ENCODE assay signal across 8 cellular contexts in the genomic region with DNA sequence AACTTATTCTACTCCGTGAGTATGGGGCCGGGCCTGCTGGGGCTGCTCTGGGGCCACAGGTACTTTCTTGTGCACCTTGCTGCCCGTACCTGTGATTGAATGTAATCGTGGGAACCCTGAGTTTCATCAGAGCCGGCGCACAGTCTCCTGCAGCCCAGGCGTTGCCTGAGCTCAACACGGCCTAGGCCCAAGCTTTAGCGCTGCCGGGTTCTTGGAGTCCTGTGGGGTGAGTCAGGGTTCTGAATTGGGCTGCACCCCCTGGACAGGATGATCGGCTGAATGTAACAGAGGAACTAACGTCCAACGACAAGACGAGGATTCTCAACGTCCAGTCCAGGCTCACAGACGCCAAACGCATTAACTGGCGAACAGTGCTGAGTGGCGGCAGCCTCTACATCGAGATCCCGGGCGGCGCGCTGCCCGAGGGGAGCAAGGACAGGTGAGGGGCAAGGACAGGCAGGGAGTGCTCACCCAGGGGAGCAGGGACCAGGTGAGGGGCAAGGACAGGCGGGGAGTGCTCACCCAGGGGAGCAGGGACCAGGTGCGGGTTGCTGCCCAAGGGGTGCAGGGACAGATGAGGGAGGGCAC. TPM values are rescaled to one million over a fixed set of nuclear protein-coding genes. Genes with fewer than 3 reads are reported as not detected.
DNase-seq lines count a peak whose midpoint lies in the region; ATAC-seq, FAIRE-seq and TF ChIP-seq lines count a peak whose summit lies in the region.

No MANE protein-coding gene starts in this region.

- DNase-seq in BJ (ENCODE audit: low read depth) (no peak), amniotic epithelial cell (ENCODE audit: low read depth) (peak; percentile 54), keratinocyte (ENCODE audit: low read depth, low spot score) (no peak), suprapubic skin (ENCODE audit: low spot score in 2 of 2) (peak in 1 of 2 donors; percentile 70), D341Med (ENCODE audit: low spot score) (no peak), NCI-H446 treated with DMSO at 0.1 percent for 48 hours (lab: John Stamatoyannopoulos, UW) (no peak)
- DNase-seq in Jurkat, Clone E6-1 (ENCODE audit: low read depth, low spot score), result no peak

- FAIRE-seq in keratinocyte (lab: Jason Lieb, UNC), result peak; percentile 56

- peak overlapping the region; percentile 99 for H3K4me3 ChIP-seq in BJ (ENCODE audit: low read depth, low read length)
- H3K4me3 ChIP-seq in Jurkat, Clone E6-1 (ENCODE audit: low read length), result peak overlapping the region; percentile 91
- H3K4me3 ChIP-seq in keratinocyte (ENCODE audit: control insufficient read depth in 2 of 3, extremely low read depth in 1 of 3, insufficient read depth in 2 of 3, low read depth in 1 of 3, low read length in 3 of 3), result peak overlapping the region; percentile 65 to 99 (median 76)
- peak overlapping the region; percentile 99 for H3K4me3 ChIP-seq in suprapubic skin

- H3K36me3 ChIP-seq in BJ (ENCODE audit: control insufficient read depth, insufficient read depth, low read length) (peaks cover 22% of the 10 kb centered on the region), keratinocyte (ENCODE audit: control insufficient read depth in 2 of 2, extremely low read depth in 1 of 2, insufficient read depth in 2 of 2, low read length in 2 of 2) (peaks cover 12 to 16% of the 10 kb centered on the region in 2 experiments), suprapubic skin (peaks cover 22% of the 10 kb centered on the region)

- dilution Hi-C loops in keratinocyte (cut with MboI; ENCODE audit: extremely low pct_ligation_motif_present, low sequenced_read_pairs), result no loop called here

- POLR2A ChIA-PET in BJ (lab: Charles Lee), result interaction anchor here (0.5 to 0.6 kb wide), 2 partner anchors 204 to 413 kb away, joined by 3 to 6 read pairs; a partner anchor contains a TSS

- peak overlapping the region; percentile 92 for H3K4me2 ChIP-seq in keratinocyte (ENCODE audit: control insufficient read depth, extremely low read depth, insufficient read depth, low read depth, low read length)

- no peak for TF ChIP-seq CTCF in BJ (IDR thresholded peaks at IDR 0.05; ENCODE audit: insufficient read depth, low read depth, low read length)
- no peak for TF ChIP-seq CTCF in keratinocyte (optimal IDR thresholded peaks at IDR 0.05 in 1 of 3, IDR thresholded peaks at IDR 0.05 in 1 of 3, conservative IDR thresholded peaks at IDR 0.05 in 1 of 3; ENCODE audit: extremely low read depth in 1 of 3, insufficient read depth in 2 of 3, low read length in 3 of 3)
- no peak for TF ChIP-seq CTCF in suprapubic skin (IDR thresholded peaks at IDR 0.05)

- H3K27ac ChIP-seq in keratinocyte (ENCODE audit: control insufficient read depth, insufficient read depth, low read length) (peak overlapping the region; percentile 75), suprapubic skin (peak overlapping the region; percentile 100)

- no peaks in the 10 kb centered on the region for H3K27me3 ChIP-seq in BJ (ENCODE audit: control insufficient read depth, insufficient read depth, low read length)
- no peaks in the 10 kb centered on the region for H3K27me3 ChIP-seq in keratinocyte (ENCODE audit: control insufficient read depth, extremely low read depth, insufficient read depth, low read length)
- H3K27me3 ChIP-seq in suprapubic skin, result no peaks in the 10 kb centered on the region

- peaks cover 33% of the 10 kb centered on the region for H4K20me1 ChIP-seq in keratinocyte (ENCODE audit: control insufficient read depth, extremely low read depth, insufficient read depth, low read length)

- no peak for TF ChIP-seq EP300 in suprapubic skin (IDR thresholded peaks at IDR 0.05)

- CTCF ChIA-PET in BJ (lab: Yijun Ruan, JAX), result interaction anchor here (0.8 to 5.9 kb wide), 4 partner anchors 16 to 278 kb away, joined by 3 to 34 read pairs (median 5); no protein-coding TSS in a partner anchor

- no peak for ATAC-seq in HG03039 (IDR thresholded peaks at IDR 0.05; ENCODE audit: unreplicated experiment)

- H3K9ac ChIP-seq in keratinocyte (ENCODE audit: control insufficient read depth, extremely low read depth, insufficient read depth, low read length), result peak overlapping the region; percentile 93

- WGBS in suprapubic skin, result 37% methylated on average over 19 of the region's 27 CpGs

- TF ChIP-seq POLR2A in suprapubic skin (IDR thresholded peaks at IDR 0.05), result no peak

- H2AFZ ChIP-seq in keratinocyte (ENCODE audit: control insufficient read depth, low read length), result no peak overlapping the region

- H3K79me2 ChIP-seq in keratinocyte (ENCODE audit: control insufficient read depth, insufficient read depth, low read length), result peaks cover 44% of the 10 kb centered on the region

- H3K9me3 ChIP-seq in keratinocyte (ENCODE audit: control insufficient read depth, low read depth, low read length), result no peaks in the 10 kb centered on the region
- no peaks in the 10 kb centered on the region for H3K9me3 ChIP-seq in suprapubic skin

- H3K4me1 ChIP-seq in keratinocyte (ENCODE audit: control insufficient read depth, extremely low read depth, insufficient read depth, low read length) (peaks cover 18% of the 10 kb centered on the region), suprapubic skin (peaks cover 76% of the 10 kb centered on the region)

- H3K9me1 ChIP-seq in keratinocyte (ENCODE audit: control insufficient read depth, extremely low read depth, insufficient read depth, low read length), result no peaks in the 10 kb centered on the region

RNA-seq across cellular contexts. Expression of a gene that starts 10.4 kb away (rescaled TPM):
- polyA plus RNA-seq in BJ (2011; rRNA removed) (not detected in 2 replicates), keratinocyte (not detected in 3 replicates)
- 0.10 TPM in 1 of 2 replicates, not detected in the other for polyA minus RNA-seq in BJ (2011; rRNA and poly(A)+ RNA removed)
- not detected for polyA plus RNA-seq in Jurkat, Clone E6-1 (2012; ENCODE audit: insufficient read depth, insufficient read length)
- polyA plus RNA-seq in keratinocyte (2011; ENCODE audit: low read depth), result not detected
- not detected in 2 replicates for polyA plus RNA-seq in keratinocyte (2011; cell fraction: cytosol; rRNA removed)
- polyA plus RNA-seq in keratinocyte (2011; cell fraction: nucleus; rRNA removed), result not detected in 2 replicates
- polyA plus RNA-seq in keratinocyte (2012; ENCODE audit: low replicate concordance), result 0.03 and 0.37 TPM in 2 replicates
- not detected in 3 replicates for polyA minus RNA-seq in keratinocyte
- not detected for polyA minus RNA-seq in keratinocyte (2011; cell fraction: cytosol; rRNA and poly(A)+ RNA removed)
- not detected in 2 replicates for polyA minus RNA-seq in keratinocyte (2011; cell fraction: nucleus; rRNA and poly(A)+ RNA removed)
- total RNA-seq in suprapubic skin, result 1 to 10 TPM in 1 of 4 donors, under 1 TPM in 1, not detected in 2; 0.55 to 1.4 TPM

RNA-seq across cellular contexts. Expression of a gene that starts 15.4 kb away (rescaled TPM):
- not detected in 2 replicates for polyA plus RNA-seq in BJ (2011; rRNA removed)
- polyA minus RNA-seq in BJ (2011; rRNA and poly(A)+ RNA removed), result not detected in 2 replicates
- not detected for polyA plus RNA-seq in Jurkat, Clone E6-1 (2012; ENCODE audit: insufficient read depth, insufficient read length)
- polyA plus RNA-seq in keratinocyte, result not detected in 3 replicates
- polyA plus RNA-seq in keratinocyte (2011; ENCODE audit: low read depth), result not detected
- polyA plus RNA-seq in keratinocyte (2011; cell fraction: cytosol; rRNA removed), result 0.27 TPM in 1 of 2 replicates, not detected in the other
- polyA plus RNA-seq in keratinocyte (2011; cell fraction: nucleus; rRNA removed), result not detected in 2 replicates
- 0.49 and 0.66 TPM in 2 replicates for polyA plus RNA-seq in keratinocyte (2012; ENCODE audit: low replicate concordance)
- not detected in 3 replicates for polyA minus RNA-seq in keratinocyte
- not detected for polyA minus RNA-seq in keratinocyte (2011; cell fraction: cytosol; rRNA and poly(A)+ RNA removed)
- not detected in 2 replicates for polyA minus RNA-seq in keratinocyte (2011; cell fraction: nucleus; rRNA and poly(A)+ RNA removed)
- total RNA-seq in suprapubic skin, result not detected

RNA-seq across cellular contexts. Expression of a gene that starts 22.5 kb away (rescaled TPM):
- polyA plus RNA-seq in BJ (2011; rRNA removed) (0.59 and 0.66 TPM in 2 replicates), keratinocyte (0.02 to 0.15 TPM (median 0.07 TPM) in 3 replicates)
- 0.31 TPM in 1 of 2 replicates, not detected in the other for polyA minus RNA-seq in BJ (2011; rRNA and poly(A)+ RNA removed)
- 17.0 TPM for polyA plus RNA-seq in Jurkat, Clone E6-1 (2012; ENCODE audit: insufficient read depth, insufficient read length)
- polyA plus RNA-seq in keratinocyte (2011; ENCODE audit: low read depth), result 0.19 TPM
- not detected in 2 replicates for polyA plus RNA-seq in keratinocyte (2011; cell fraction: cytosol; rRNA removed)
- polyA plus RNA-seq in keratinocyte (2011; cell fraction: nucleus; rRNA removed), result 0.41 and 0.85 TPM in 2 replicates
- polyA plus RNA-seq in keratinocyte (2012; ENCODE audit: low replicate concordance), result 0.08 and 0.56 TPM in 2 replicates
- not detected in 3 replicates for polyA minus RNA-seq in keratinocyte
- polyA minus RNA-seq in keratinocyte (2011; cell fraction: cytosol; rRNA and poly(A)+ RNA removed), result not detected
- 0.21 and 0.54 TPM in 2 replicates for polyA minus RNA-seq in keratinocyte (2011; cell fraction: nucleus; rRNA and poly(A)+ RNA removed)
- 1 to 10 TPM; 1.7 to 4.3 (median 3.0) TPM for total RNA-seq in suprapubic skin

RNA-seq across cellular contexts. Expression of a gene that starts 35.0 kb away (rescaled TPM):
- polyA plus RNA-seq in BJ (2011; rRNA removed) (8.9 and 12.2 TPM in 2 replicates), keratinocyte (4.7 to 24.1 TPM (median 4.7 TPM) in 3 replicates)
- polyA minus RNA-seq in BJ (2011; rRNA and poly(A)+ RNA removed), result 11.3 and 20.2 TPM in 2 replicates
- 178 TPM for polyA plus RNA-seq in Jurkat, Clone E6-1 (2012; ENCODE audit: insufficient read depth, insufficient read length)
- polyA plus RNA-seq in keratinocyte (2011; ENCODE audit: low read depth), result 41.0 TPM
- 6.9 and 16.1 TPM in 2 replicates for polyA plus RNA-seq in keratinocyte (2011; cell fraction: cytosol; rRNA removed)
- 17.1 and 21.8 TPM in 2 replicates for polyA plus RNA-seq in keratinocyte (2011; cell fraction: nucleus; rRNA removed)
- 40.1 and 59.6 TPM in 2 replicates for polyA plus RNA-seq in keratinocyte (2012; ENCODE audit: low replicate concordance)
- 6.7 to 25.7 TPM (median 7.2 TPM) in 3 replicates for polyA minus RNA-seq in keratinocyte
- 37.4 TPM for polyA minus RNA-seq in keratinocyte (2011; cell fraction: cytosol; rRNA and poly(A)+ RNA removed)
- 31.1 and 35.7 TPM in 2 replicates for polyA minus RNA-seq in keratinocyte (2011; cell fraction: nucleus; rRNA and poly(A)+ RNA removed)
- total RNA-seq in suprapubic skin, result 100 to 1,000 TPM in 1 of 4 donors, 10 to 100 TPM in 3; 48.0 to 103 (median 64.8) TPM

RNA-seq across cellular contexts. Expression of a gene that starts 35.5 kb away (rescaled TPM):
- polyA plus RNA-seq in BJ (2011; rRNA removed) (46.2 and 65.8 TPM in 2 replicates), keratinocyte (36.8 to 53.1 TPM (median 46.8 TPM) in 3 replicates)
- 12.4 and 30.0 TPM in 2 replicates for polyA minus RNA-seq in BJ (2011; rRNA and poly(A)+ RNA removed)
- 91.2 TPM for polyA plus RNA-seq in Jurkat, Clone E6-1 (2012; ENCODE audit: insufficient read depth, insufficient read length)
- polyA plus RNA-seq in keratinocyte (2011; ENCODE audit: low read depth), result 25.8 TPM
- 23.6 and 46.0 TPM in 2 replicates for polyA plus RNA-seq in keratinocyte (2011; cell fraction: cytosol; rRNA removed)
- polyA plus RNA-seq in keratinocyte (2011; cell fraction: nucleus; rRNA removed), result 64.9 and 73.8 TPM in 2 replicates
- polyA plus RNA-seq in keratinocyte (2012; ENCODE audit: low replicate concordance), result 34.3 and 44.2 TPM in 2 replicates
- polyA minus RNA-seq in keratinocyte, result 16.2 to 34.2 TPM (median 19.7 TPM) in 3 replicates
- polyA minus RNA-seq in keratinocyte (2011; cell fraction: cytosol; rRNA and poly(A)+ RNA removed), result 25.3 TPM
- 15.6 and 19.9 TPM in 2 replicates for polyA minus RNA-seq in keratinocyte (2011; cell fraction: nucleus; rRNA and poly(A)+ RNA removed)
- total RNA-seq in suprapubic skin, result 10 to 100 TPM; 36.1 to 78.0 (median 62.9) TPM
